In genomic region chr9:16639644-16640043, GRCh38 we compare ENCODE assay signal across 34 cellular contexts.
"Had no signal": no experiment of that assay in that cellular context is flagged by ENCODE, and none has a peak within 500 bp of the region (broad histone marks: within the 10 kb centered on the region; RNA-seq: fewer than 3 reads in every experiment).

No MANE protein-coding gene starts in this region.

- H3K9ac ChIP-seq: KMS-11 had no signal

- H3K4me3 ChIP-seq: MG63 had no signal

- H3K36me3 ChIP-seq: MG63 had no signal

- DNase-seq: Karpas-422, Kasumi-1, MG63, MM.1S, MV-4-11, NCI-H1048, NCI-H1092, NCI-H1092 treated with DMSO at 0.1 percent for 48 hours, NCI-H1105, NCI-H1105 treated with DMSO at 0.1 percent for 48 hours, NCI-H1417, NCI-H1417 treated with DMSO at 0.1 percent for 48 hours, NCI-H1436, NCI-H1436 treated with DMSO at 0.1 percent for 48 hours, NCI-H146, NCI-H1694, NCI-H187, NCI-H187 treated with DMSO at 0.1 percent for 48 hours, NCI-H1930, NCI-H2029, NCI-H2029 treated with DMSO at 0.1 percent for 48 hours, NCI-H2081, NCI-H2081 treated with DMSO at 0.1 percent for 48 hours, NCI-H2107, NCI-H2171, NCI-H2171 treated with DMSO at 0.1 percent for 48 hours, NCI-H2227 treated with DMSO at 0.1 percent for 48 hours, NCI-H226, NCI-H345, NCI-H446, NCI-H446 treated with DMSO at 0.1 percent for 48 hours, NCI-H510A, NCI-H510A treated with DMSO at 0.1 percent for 48 hours had no signal

- H3K27me3 ChIP-seq: MG63 had no signal

- H3K27ac ChIP-seq: KMS-11 had no signal

- H3K4me2 ChIP-seq: KMS-11 had no signal
